ENCODE assay signal across 10 cellular contexts in the genomic region with DNA sequence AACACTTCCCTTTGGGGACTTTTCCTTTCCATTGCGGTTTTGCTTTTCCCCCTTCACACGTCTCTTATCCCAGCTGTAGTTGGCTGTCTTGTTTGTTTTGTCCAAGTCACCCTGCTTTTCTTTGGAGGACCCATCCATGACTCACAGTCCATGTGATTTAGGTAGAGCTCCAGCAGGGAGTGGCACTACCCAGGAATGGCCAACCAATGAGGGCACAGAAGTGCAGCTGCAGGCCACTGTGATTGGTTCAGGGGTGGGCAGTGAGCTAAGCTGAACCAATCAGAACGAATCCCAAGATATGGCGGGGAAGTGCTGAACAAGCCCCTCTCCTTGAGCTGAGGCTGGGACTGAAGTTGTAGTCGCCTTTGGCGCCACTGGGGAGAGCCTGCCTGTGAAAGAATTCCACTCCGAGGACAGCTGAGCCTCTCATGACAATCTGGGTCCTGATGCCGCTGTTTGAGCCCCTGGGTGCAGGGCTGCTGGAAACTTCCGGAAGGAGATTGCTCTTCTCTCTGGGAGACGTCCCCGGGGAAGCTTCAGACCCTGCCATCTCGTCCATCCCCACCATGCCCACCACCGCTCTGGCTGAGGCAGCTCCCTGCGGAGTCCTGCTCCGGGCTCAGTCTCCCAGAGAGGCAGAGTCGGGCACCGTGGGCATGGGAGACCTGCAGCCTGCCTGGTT.
A peak's percentile ranks its signal among the peaks of the same experiment; 100 is the strongest.
DNase-seq lines count a peak whose midpoint lies in the region; ATAC-seq, FAIRE-seq and TF ChIP-seq lines count a peak whose summit lies in the region.
"Had no signal": no experiment of that assay in that cellular context is flagged by ENCODE, and none has a peak within 500 bp of the region (broad histone marks: within the 10 kb centered on the region; RNA-seq: fewer than 3 reads in every experiment).

No MANE protein-coding gene starts in this region.

- peak overlapping the region; percentile 21 for H3K4me3 ChIP-seq in A673 (ENCODE audit: low read depth, low read length, poor library complexity, severe bottlenecking)
- no peak overlapping the region for H3K4me3 ChIP-seq in heart left ventricle

- TF ChIP-seq CTCF in A673 (conservative IDR thresholded peaks at IDR 0.05; ENCODE audit: low read depth, low read length), result no peak
- TF ChIP-seq CTCF in heart left ventricle (IDR thresholded peaks at IDR 0.05), result no peak

- WGBS in heart left ventricle, 4 donors, result 73 to 76% (median 75%) methylated on average over 12 to 17 of the region's 17 CpGs

- FAIRE-seq in H54 (lab: Jason Lieb, UNC), result no peak
- FAIRE-seq in GM12891 (lab: Jason Lieb, UNC), result no peak
- FAIRE-seq: TTC549 had no signal

- DNase-seq in A673 (ENCODE audit: low spot score), result peak; percentile 89
- DNase-seq in H54 (ENCODE audit: insufficient read length, low spot score), result peak; percentile 95
- DNase-seq in RPMI7951 (ENCODE audit: low read depth), result peak; percentile 88
- DNase-seq in heart left ventricle, result no peak
- DNase-seq in SIG-M5 treated with dmso at 0.1 percent for 504 hours (lab: John Stamatoyannopoulos, UW; ENCODE audit: unreplicated experiment), result no peak
- DNase-seq in GM12891 (ENCODE audit: insufficient read length, low spot score), result no peak
- no peak for DNase-seq in activated T-cell treated with anti-CD3 and anti-CD28 coated beads, Interleukin-2, amount 50 U/mL, for 48 hours
- DNase-seq: cerebellar nuclear complex had no signal

- no TSS peak for BruUV-seq in A673 (replicated peaks; lab: Mats Ljungman, UMichigan)

- no peak overlapping the region for H3K27ac ChIP-seq in A673 (ENCODE audit: low read depth, low read length, poor library complexity, severe bottlenecking)
- H3K27ac ChIP-seq in heart left ventricle, result no peak overlapping the region

- ATAC-seq in heart left ventricle (peak; percentile 33 to 73 (median 52)), GM21717 (IDR thresholded peaks at IDR 0.05; ENCODE audit: unreplicated experiment) (no peak)

- TF ChIP-seq POLR2A in H54 (IDR thresholded peaks at IDR 0.05; ENCODE audit: low read depth, low read length) (no peak; the same call in 1 of the 2 replicates), heart left ventricle (IDR thresholded peaks at IDR 0.05) (no peak), GM12891 (IDR thresholded peaks at IDR 0.05; ENCODE audit: low read depth, low read length) (no peak)

- H3K27me3 ChIP-seq in A673 (replicated peaks; ENCODE audit: insufficient read depth, low read depth, low read length, poor library complexity) (no peaks in the 10 kb centered on the region), heart left ventricle (peaks cover 0 to 28% (median 2%) of the 10 kb centered on the region in 9 donors)

- H3K9me3 ChIP-seq in A673 (ENCODE audit: low read depth, low read length, poor library complexity, severe bottlenecking), result no peaks in the 10 kb centered on the region
- no peaks in the 10 kb centered on the region for H3K9me3 ChIP-seq in heart left ventricle

- H3K4me1 ChIP-seq in A673 (ENCODE audit: insufficient read depth, low read length, poor library complexity, severe bottlenecking) (peaks cover 4% of the 10 kb centered on the region), heart left ventricle (peaks cover 0 to 14% (median 2%) of the 10 kb centered on the region in 12 donors)

- CTCF ChIA-PET in A673 (lab: Charles Lee), result no interaction called here

- intact Hi-C loops in A673 (cut with micrococcal nuclease; ENCODE audit: unreplicated experiment), result loop anchor here (10.0 kb wide), 1 partner anchor 776 kb away; no protein-coding TSS in a partner anchor
- intact Hi-C loops in heart left ventricle (cut with DNase I), result loop anchor here in 5 of 10 donors (5.0 to 10.0 kb wide), 5 partner anchors 144 to 776 kb away; a partner anchor contains a TSS

- POLR2A ChIA-PET in A673 (lab: Charles Lee; ENCODE audit: low non-redundant PET), result interaction anchor here (0.6 to 0.7 kb wide), 2 partner anchors 244 to 608 kb away, joined by 3 to 4 read pairs; no protein-coding TSS in a partner anchor

- H3K36me3 ChIP-seq in A673 (ENCODE audit: insufficient read depth, low read length, poor library complexity, severe bottlenecking) (no peaks in the 10 kb centered on the region), heart left ventricle (no peaks in the 10 kb centered on the region)

TF ChIP-seq in GM12891, 5 proteins besides CTCF, POLR2A, EP300 and RAD21:
- TF ChIP-seq SPI1 (IDR thresholded peaks at IDR 0.05; ENCODE audit: low read depth, low read length), result no peak
- no peak for TF ChIP-seq PAX5 (IDR thresholded peaks at IDR 0.05; ENCODE audit: insufficient read depth, low read length, severe bottlenecking)
- TF ChIP-seq POLR2AphosphoS5 (IDR thresholded peaks at IDR 0.05; ENCODE audit: low read depth, low read length), result no peak
- no peak for TF ChIP-seq TAF1 (IDR thresholded peaks at IDR 0.05; ENCODE audit: low read depth, low read length)
- no peak for TF ChIP-seq POU2F2 (IDR thresholded peaks at IDR 0.05; ENCODE audit: low read depth, low read length)

Comparison
In these comparisons a context has a peak if more than half of its experiments do, and no peak if none do; other contexts are left out.
1. DNase-seq: peak in A673 (single experiment), H54 (single experiment) and RPMI7951 (single experiment); none in heart left ventricle (0 of 5), SIG-M5 treated with dmso at 0.1 percent for 504 hours (single experiment), GM12891 (single experiment) and activated T-cell treated with anti-CD3 and anti-CD28 coated beads, Interleukin-2, amount 50 U/mL, for 48 hours (0 of 2).